ENCODE assay signal across 13 cellular contexts in genomic region chr9:86660146-86660545, GRCh38.
DNase-seq lines count a peak whose midpoint lies in the region; TF ChIP-seq lines count a peak whose summit lies in the region.
"Had no signal": no experiment of that assay in that cellular context is flagged by ENCODE, and none has a peak within 500 bp of the region (broad histone marks: within the 10 kb centered on the region; RNA-seq: fewer than 3 reads in every experiment).

No MANE protein-coding gene starts in this region.

- no peak overlapping the region for H4K91ac ChIP-seq in trophoblast cell (ENCODE audit: low read depth, low read length)

- no peak overlapping the region for H3K14ac ChIP-seq in trophoblast cell (ENCODE audit: low read length)

- POLR2A ChIA-PET in PC-9 (lab: Charles Lee; ENCODE audit: unreplicated experiment) = interaction anchor here (0.6 kb wide), 1 partner anchor 658 kb away, joined by 5 read pairs; no protein-coding TSS in a partner anchor

- no peak overlapping the region for H4K12ac ChIP-seq in trophoblast cell (ENCODE audit: low read depth, low read length)

- H3K9ac ChIP-seq in trophoblast cell (ENCODE audit: low read length) (no peak overlapping the region), colonic mucosa (ENCODE audit: low read depth in 2 of 2, low read length in 2 of 2) (no peak overlapping the region)

- H3K9me3 ChIP-seq in PC-9 (ENCODE audit: insufficient read depth, low read depth) (no peaks in the 10 kb centered on the region), trophoblast cell (ENCODE audit: insufficient read depth, low read depth, low read length) (no peaks in the 10 kb centered on the region), colonic mucosa (no peaks in the 10 kb centered on the region)
- H3K9me3 ChIP-seq: esophagus squamous epithelium had no signal

- CTCF ChIA-PET in PC-9 (lab: Charles Lee) = no interaction called here

- DNase-seq in GM03348 (ENCODE audit: low spot score) = peak; percentile 93
- peak; percentile 37 to 66 for DNase-seq in PC-9
- peak; percentile 43 for DNase-seq in fibroblast of gingiva (ENCODE audit: low read depth)
- DNase-seq in trophoblast cell = peak; percentile 53 to 68
- no peak for DNase-seq in COLO829 (ENCODE audit: low spot score)
- no peak for DNase-seq in inferior parietal cortex (ENCODE audit: extremely low spot score)
- no peak for DNase-seq in D341Med (ENCODE audit: low spot score)
- no peak for DNase-seq in colonic mucosa
- DNase-seq: DMS53, esophagus squamous epithelium, NCI-H446, occipital lobe, RPMI8226 had no signal

- H3K18ac ChIP-seq in trophoblast cell (ENCODE audit: low read length) = no peak overlapping the region

- H3K79me2 ChIP-seq in PC-9 (ENCODE audit: low read depth) (no peaks in the 10 kb centered on the region), trophoblast cell (ENCODE audit: control insufficient read depth, insufficient read depth, low read length, poor library complexity) (no peaks in the 10 kb centered on the region)

- peaks cover 17% of the 10 kb centered on the region for H3K4me1 ChIP-seq in PC-9 (replicated peaks; ENCODE audit: insufficient read depth)
- no peaks in the 10 kb centered on the region for H3K4me1 ChIP-seq in trophoblast cell (ENCODE audit: control insufficient read depth in 1 of 2, insufficient read depth in 2 of 2, low read length in 2 of 2)
- H3K4me1 ChIP-seq in colonic mucosa = no peaks in the 10 kb centered on the region
- H3K4me1 ChIP-seq: esophagus squamous epithelium had no signal

- no peaks in the 10 kb centered on the region; the same call in 1 of the 2 replicates for H3K9me2 ChIP-seq in PC-9 (ENCODE audit: insufficient read depth)

- H2BK12ac ChIP-seq in trophoblast cell (ENCODE audit: low read length) = no peak overlapping the region

- intact Hi-C loops in PC-9 (cut with micrococcal nuclease; ENCODE audit: unreplicated experiment) = no loop called here
- intact Hi-C loops in colonic mucosa (cut with DNase I) = no loop called here

- H3K36me3 ChIP-seq in PC-9 (ENCODE audit: low read depth) = no peaks in the 10 kb centered on the region
- H3K36me3 ChIP-seq in trophoblast cell (ENCODE audit: control insufficient read depth in 1 of 2, insufficient read depth in 2 of 2, low read length in 2 of 2) = no peaks in the 10 kb centered on the region
- no peaks in the 10 kb centered on the region for H3K36me3 ChIP-seq in colonic mucosa
- H3K36me3 ChIP-seq: esophagus squamous epithelium had no signal

- H3K4me3 ChIP-seq in PC-9 (no peak overlapping the region), trophoblast cell (ENCODE audit: low read depth, low read length) (no peak overlapping the region), colonic mucosa (no peak overlapping the region)
- H3K4me3 ChIP-seq: esophagus squamous epithelium had no signal

- peaks cover 5% of the 10 kb centered on the region; the same call in 1 of the 2 replicates for H3F3A ChIP-seq in PC-9 (ENCODE audit: insufficient read depth, low read depth)

- no peak overlapping the region for H3K23ac ChIP-seq in trophoblast cell (ENCODE audit: low read length)

- H4K8ac ChIP-seq in trophoblast cell (ENCODE audit: low read depth, low read length) = no peak overlapping the region

- TF ChIP-seq CTCF in PC-9 (conservative IDR thresholded peaks at IDR 0.05) = no peak
- TF ChIP-seq CTCF in colonic mucosa (IDR thresholded peaks at IDR 0.05) = no peak

- H2AK5ac ChIP-seq in trophoblast cell (ENCODE audit: low read length) = no peak overlapping the region

- peak overlapping the region; percentile 63 for H3K27ac ChIP-seq in PC-9
- no peak overlapping the region for H3K27ac ChIP-seq in trophoblast cell (ENCODE audit: low read depth, low read length)
- no peak overlapping the region for H3K27ac ChIP-seq in colonic mucosa
- H3K27ac ChIP-seq: esophagus squamous epithelium had no signal

- no peak overlapping the region for H2BK5ac ChIP-seq in trophoblast cell (ENCODE audit: low read depth, low read length, poor library complexity)

- no peaks in the 10 kb centered on the region for H3K79me1 ChIP-seq in trophoblast cell (ENCODE audit: low read length)

- no peak overlapping the region for H2BK120ac ChIP-seq in trophoblast cell (ENCODE audit: insufficient read depth, low read length, poor library complexity)

- no peaks in the 10 kb centered on the region for H4K20me1 ChIP-seq in PC-9 (ENCODE audit: insufficient read depth)

- H3K4me2 ChIP-seq in PC-9 (peak overlapping the region; percentile 44), trophoblast cell (ENCODE audit: low read length) (no peak overlapping the region)

- H2AFZ ChIP-seq in PC-9 = no peak overlapping the region; the same call in 1 of the 2 replicates
- H2AFZ ChIP-seq in trophoblast cell (ENCODE audit: insufficient read depth, low read length, poor library complexity) = no peak overlapping the region

- no peak overlapping the region for H3K4ac ChIP-seq in trophoblast cell (ENCODE audit: low read depth, low read length)

- BruUV-seq in PC-9 (replicated peaks; lab: Mats Ljungman, UMichigan) = no TSS peak

- WGBS in trophoblast cell (ENCODE audit: extremely low coverage, insufficient coverage, insufficient read length) = no CpG with 5 or more reads among the region's 1 CpG

- H3K27me3 ChIP-seq in PC-9 (ENCODE audit: insufficient read depth, low read depth) = no peaks in the 10 kb centered on the region
- H3K27me3 ChIP-seq in trophoblast cell (ENCODE audit: insufficient read depth, low read length) = no peaks in the 10 kb centered on the region
- no peaks in the 10 kb centered on the region for H3K27me3 ChIP-seq in colonic mucosa

Comparison
In these comparisons a context has a peak if more than half of its experiments do, and no peak if none do; other contexts are left out.
1. DNase-seq: peak in GM03348 (single experiment), PC-9 (2 of 2), fibroblast of gingiva (single experiment) and trophoblast cell (2 of 2); none in COLO829 (single experiment), inferior parietal cortex (single experiment), D341Med (single experiment) and colonic mucosa (single experiment).